1 cellular context compared by ENCODE assay signal in genomic region chrX:49263631-49264030, GRCh38.
TF ChIP-seq lines count a peak whose summit lies in the region.

No MANE protein-coding gene starts in this region.

TF ChIP-seq in K562, 482 proteins besides CTCF, POLR2A, EP300 and RAD21:
- no peak for TF ChIP-seq SNAPC5 (CRISPR knock-in tag; IDR thresholded peaks at IDR 0.05)
